ENCODE assay signal across 25 cellular contexts in genomic region chr5:170732685-170733084, GRCh38. TPM values are rescaled to one million over a fixed set of nuclear protein-coding genes. Genes with fewer than 3 reads are reported as not detected.
"Had no signal": no experiment of that assay in that cellular context is flagged by ENCODE, and none has a peak within 500 bp of the region (broad histone marks: within the 10 kb centered on the region; RNA-seq: fewer than 3 reads in every experiment).

No MANE protein-coding gene starts in this region.

- H3K27ac ChIP-seq: colonic mucosa, esophagus squamous epithelium, gastrocnemius medialis, heart right ventricle, left lung, lower lobe of right lung had no signal

- DNase-seq: colonic mucosa; cortex of kidney; effector memory CD4-positive, alpha-beta T cell; esophagus squamous epithelium; foreskin fibroblast; foreskin melanocyte; gastrocnemius medialis; glutamatergic neuron; head of caudate nucleus; heart right ventricle; hippocampal formation; left cardiac atrium; left lung; left ventricle myocardium superior; lower lobe of right lung; mammary epithelial cell; mesendoderm; midbrain had no signal

- H3K27me3 ChIP-seq: colonic mucosa, esophagus squamous epithelium, gastrocnemius medialis had no signal

- H3K4me1 ChIP-seq: colonic mucosa, esophagus squamous epithelium, gastrocnemius medialis, heart right ventricle, left lung, lower lobe of right lung had no signal

- H3K36me3 ChIP-seq: colonic mucosa, esophagus squamous epithelium, gastrocnemius medialis, left lung, lower lobe of right lung had no signal

- H3K4me3 ChIP-seq: colonic mucosa, esophagus squamous epithelium, gastrocnemius medialis, heart right ventricle, left lung, lower lobe of right lung had no signal

- ATAC-seq: gastrocnemius medialis, heart right ventricle, left cardiac atrium, left lung, left ventricle myocardium superior, lower lobe of right lung had no signal

- H3K4me3 Mint-ChIP-seq: dendritic cell treated with granulocyte-macrophage colony-stimulating factor and Interleukin-4, amounts not matched to agents 40 ng/mL and 50 ng/mL, for 4 days; memory B cell had no signal

- H3K9me3 ChIP-seq: colonic mucosa, gastrocnemius medialis had no signal

- FAIRE-seq: endothelial cell of umbilical vein, islet of Langerhans, keratinocyte had no signal

- H3K36me3 Mint-ChIP-seq: memory B cell had no signal

- H3K27ac Mint-ChIP-seq: dendritic cell treated with granulocyte-macrophage colony-stimulating factor and Interleukin-4, amounts not matched to agents 40 ng/mL and 50 ng/mL, for 4 days; memory B cell had no signal

- H3K4me1 Mint-ChIP-seq: memory B cell had no signal

RNA-seq across cellular contexts. Expression of gene GABRP, which starts 50.8 kb away (rescaled TPM):
- total RNA-seq: chondrocyte, colonic mucosa, epithelial cell of proximal tubule, gastrocnemius medialis, left ventricle myocardium superior had no signal
